Comparison of ENCODE assay signal across 8 cellular contexts in genomic region chr6:27250955-27251671, GRCh38. TPM values are rescaled to one million over a fixed set of nuclear protein-coding genes. Genes with fewer than 3 reads are reported as not detected.
DNase-seq lines count a peak whose midpoint lies in the region; ATAC-seq and TF ChIP-seq lines count a peak whose summit lies in the region.

No MANE protein-coding gene starts in this region.

- 0 to 1% methylated on average over 37 to 39 of the region's 48 CpGs for WGBS in thyroid gland, 2 donors

- POLR2A ChIA-PET in AG04450 (lab: Yijun Ruan, JAX) = no interaction called here

- H3K4me3 ChIP-seq in AG04450 (ENCODE audit: low read depth, low read length) = peak overlapping the region; percentile 56
- peak overlapping the region; percentile 24 to 87 (median 44) for H3K4me3 ChIP-seq in thyroid gland (replicated peaks in 1 of 3)

- ATAC-seq in GM18909 (IDR thresholded peaks at IDR 0.05; ENCODE audit: poor library complexity, unreplicated experiment) = peak; percentile 67
- ATAC-seq in HG03159 (IDR thresholded peaks at IDR 0.05; ENCODE audit: unreplicated experiment) = peak; percentile 51
- ATAC-seq in esophagus mucosa = peak; percentile 95

- DNase-seq in AG04450 (ENCODE audit: low read depth, low spot score) (no peak), NCI-H510A treated with DMSO at 0.1 percent for 48 hours (lab: John Stamatoyannopoulos, UW) (peak; percentile 96), occipital lobe (lab: John Stamatoyannopoulos, UW) (peak; percentile 55), thyroid gland (peak; percentile 98)
- peak; percentile 54 for DNase-seq in activated CD8-positive, alpha-beta memory T cell treated with anti-CD3 and anti-CD28 coated beads, Interleukin-2, amount 50 U/mL, for 24 hours (ENCODE audit: extremely low read depth)

- TF ChIP-seq CTCF in AG04450 (IDR thresholded peaks at IDR 0.05; ENCODE audit: low read depth, low read length) = no peak
- TF ChIP-seq CTCF in thyroid gland (IDR thresholded peaks at IDR 0.05) = no peak

- CTCF ChIA-PET in AG04450 (lab: Charles Lee) = no interaction called here

- peaks cover 2% of the 10 kb centered on the region; the same call in 1 of the 2 replicates for H3K9me3 ChIP-seq in AG04450 (ENCODE audit: control insufficient read depth, insufficient read depth, low read length)
- no peaks in the 10 kb centered on the region for H3K9me3 ChIP-seq in thyroid gland

- H3K4me1 ChIP-seq in thyroid gland = peaks cover 0 to 9% of the 10 kb centered on the region in 2 donors

- intact Hi-C loops in thyroid gland (cut with DNase I) = no loop called here

- H3K27ac ChIP-seq in AG04450 (ENCODE audit: low read depth, low read length) = no peak overlapping the region
- peak overlapping the region; percentile 72 to 80 (median 76) for H3K27ac ChIP-seq in thyroid gland

- peak in 1 of 2 donors; percentile 56 for TF ChIP-seq POLR2A in thyroid gland (IDR thresholded peaks at IDR 0.05)

- H3K27me3 ChIP-seq in AG04450 (ENCODE audit: control insufficient read depth, insufficient read depth, low read length) = peaks cover 29% of the 10 kb centered on the region
- no peaks in the 10 kb centered on the region for H3K27me3 ChIP-seq in thyroid gland

- no peaks in the 10 kb centered on the region for H3K36me3 ChIP-seq in thyroid gland

RNA-seq across cellular contexts. Expression of gene PRSS16, which starts 3.6 kb away (rescaled TPM):
- polyA plus RNA-seq in AG04450 (2011; rRNA removed) = 0.02 and 0.16 TPM in 2 replicates
- polyA minus RNA-seq in AG04450 (2011; rRNA and poly(A)+ RNA removed) = not detected in 2 replicates
- total RNA-seq in esophagus mucosa (7.7 TPM), occipital lobe (not detected), thyroid gland (10 to 100 TPM; 12.8 to 32.0 (median 21.6) TPM)
